7 cellular contexts compared by ENCODE assay signal in genomic region chr4:171962110-171962509, GRCh38.
"Had no signal": no experiment of that assay in that cellular context is flagged by ENCODE, and none has a peak within 500 bp of the region (broad histone marks: within the 10 kb centered on the region; RNA-seq: fewer than 3 reads in every experiment).

No MANE protein-coding gene starts in this region.

- H3K27ac Mint-ChIP-seq: IgD-negative memory B cell had no signal

- H3K4me1 ChIP-seq: HAP-1 had no signal

- ATAC-seq: HepG2 had no signal

- H3K36me3 Mint-ChIP-seq: IgD-negative memory B cell had no signal

- H3K9me3 ChIP-seq: HAP-1 had no signal

- H3K27ac ChIP-seq: HL-60 had no signal

- H3K27me3 Mint-ChIP-seq: IgD-negative memory B cell had no signal

- H3K4me1 Mint-ChIP-seq: IgD-negative memory B cell had no signal

- H3K36me3 ChIP-seq: HAP-1 had no signal

- H3K4me3 Mint-ChIP-seq: IgD-negative memory B cell had no signal

- FAIRE-seq: HepG2 had no signal

- H3K9me3 Mint-ChIP-seq: IgD-negative memory B cell had no signal

- H3K4me3 ChIP-seq: HAP-1 had no signal

- DNase-seq: GOT3, H7, KG1 had no signal
